28 cellular contexts compared by ENCODE assay signal in genomic region chr12:3480744-3481143, GRCh38. TPM values are rescaled to one million over a fixed set of nuclear protein-coding genes. Genes with fewer than 3 reads are reported as not detected.
"Had no signal": no experiment of that assay in that cellular context is flagged by ENCODE, and none has a peak within 500 bp of the region (broad histone marks: within the 10 kb centered on the region; RNA-seq: fewer than 3 reads in every experiment).

No MANE protein-coding gene starts in this region.

- H3K4me1 Mint-ChIP-seq: activated CD4-positive, alpha-beta T cell treated with anti-CD3 and anti-CD28 coated beads, Interleukin-2, amount 10 ng/mL, durations not matched to agents 7 days and 5 days; activated T-helper 17 cell treated with anti-CD3 and anti-CD28 coated beads, Interleukin-2, amount 50 U/mL, for 72 hours; brain had no signal

- H3K9me3 ChIP-seq: MG63, SJCRH30, SK-N-SH had no signal

- DNase-seq: activated CD4-positive, alpha-beta memory T cell treated with anti-CD3 and anti-CD28 coated beads for 36 hours; activated CD4-positive, alpha-beta T cell treated with anti-CD3 and anti-CD28 coated beads, Interleukin-2, amount 10 ng/mL, durations not matched to agents 7 days and 5 days; activated CD4-positive, CD25-positive, alpha-beta regulatory T cell; activated gamma-delta T cell; activated naive CD4-positive, alpha-beta T cell treated with anti-CD3 and anti-CD28 coated beads for 36 hours; activated T-cell treated with anti-CD3 and anti-CD28 coated beads for 4 hours; activated T-cell treated with anti-CD3 and anti-CD28 coated beads, Interleukin-2, amount 50 U/mL, for 48 hours; amygdala; MG63; MV-4-11; NCI-H1105; NCI-H1436; NCI-H1694 treated with DMSO at 0.1 percent for 48 hours; NCI-H2029 treated with DMSO at 0.1 percent for 48 hours; NCI-H446; NCI-H526; NCI-H82; SJCRH30; SK-N-SH; T-helper 1 cell had no signal

- H3K27ac Mint-ChIP-seq: activated CD4-positive, alpha-beta memory T cell treated with anti-CD3 and anti-CD28 coated beads for 36 hours; activated CD4-positive, alpha-beta T cell treated with anti-CD3 and anti-CD28 coated beads, Interleukin-2, amount 10 ng/mL, durations not matched to agents 7 days and 5 days; activated naive CD4-positive, alpha-beta T cell treated with anti-CD3 and anti-CD28 coated beads for 36 hours; activated naive CD8-positive, alpha-beta T cell; activated T-helper 17 cell treated with anti-CD3 and anti-CD28 coated beads, Interleukin-2, amount 50 U/mL, for 72 hours had no signal

- H3K27ac ChIP-seq: SJCRH30, VCaP had no signal

- H3K36me3 ChIP-seq: MG63, SJCRH30 had no signal

- ATAC-seq: activated T-helper 17 cell treated with anti-CD3 and anti-CD28 coated beads, Interleukin-2, amount 50 U/mL, for 72 hours had no signal

- H3K27me3 ChIP-seq: MG63 had no signal

- H3K9ac ChIP-seq: SK-N-SH had no signal

- H3K36me3 Mint-ChIP-seq: activated CD4-positive, alpha-beta memory T cell treated with anti-CD3 and anti-CD28 coated beads for 36 hours; activated naive CD8-positive, alpha-beta T cell; brain had no signal

- H3K4me3 Mint-ChIP-seq: activated CD4-positive, alpha-beta memory T cell treated with anti-CD3 and anti-CD28 coated beads for 36 hours; activated CD4-positive, alpha-beta T cell treated with anti-CD3 and anti-CD28 coated beads, Interleukin-2, amount 10 ng/mL, durations not matched to agents 7 days and 5 days; activated naive CD4-positive, alpha-beta T cell treated with anti-CD3 and anti-CD28 coated beads for 36 hours; activated naive CD8-positive, alpha-beta T cell; activated T-helper 17 cell treated with anti-CD3 and anti-CD28 coated beads, Interleukin-2, amount 50 U/mL, for 72 hours; brain had no signal

- H3K9me3 Mint-ChIP-seq: activated CD4-positive, alpha-beta memory T cell treated with anti-CD3 and anti-CD28 coated beads for 36 hours; activated CD4-positive, alpha-beta T cell treated with anti-CD3 and anti-CD28 coated beads, Interleukin-2, amount 10 ng/mL, durations not matched to agents 7 days and 5 days; activated naive CD4-positive, alpha-beta T cell treated with anti-CD3 and anti-CD28 coated beads for 36 hours; activated T-helper 17 cell treated with anti-CD3 and anti-CD28 coated beads, Interleukin-2, amount 50 U/mL, for 72 hours; brain had no signal

- H3K4me1 ChIP-seq: SJCRH30 had no signal

- H3K4me3 ChIP-seq: MG63, SJCRH30 had no signal

RNA-seq across cellular contexts. Expression of gene PRMT8, which starts 10.3 kb away (rescaled TPM):
- total RNA-seq: activated CD4-positive, alpha-beta memory T cell treated with anti-CD3 and anti-CD28 coated beads for 36 hours; activated CD4-positive, alpha-beta T cell treated with anti-CD3 and anti-CD28 coated beads, Interleukin-2, amount 10 ng/mL, durations not matched to agents 7 days and 5 days; activated CD8-positive, alpha-beta memory T cell treated with anti-CD3 and anti-CD28 coated beads for 36 hours; activated naive CD4-positive, alpha-beta T cell treated with anti-CD3 and anti-CD28 coated beads for 36 hours; activated T-helper 17 cell treated with anti-CD3 and anti-CD28 coated beads, Interleukin-2, amount 50 U/mL, for 72 hours; OCI-LY7; RPMI7951; SJCRH30; T-helper 2 cell treated with Interferon-gamma antibody and Interleukin-4, amounts not matched to agents 100 ng/mL and 5 ng/mL, for 36 hours had no signal
- polyA plus RNA-seq: SK-N-SH had no signal
